ENCODE assay signal across 8 cellular contexts in genomic region chr19:34926685-34927375, GRCh38. TPM values are rescaled to one million over a fixed set of nuclear protein-coding genes. Genes with fewer than 3 reads are reported as not detected.
DNase-seq lines count a peak whose midpoint lies in the region; ATAC-seq and TF ChIP-seq lines count a peak whose summit lies in the region.

Gene ZNF30 (plus strand): TSS chr19:34926903. CDS start chr19:34929948, 3,045 bp downstream.

- DNase-seq in DMS 273 treated with DMSO at 0.1 percent for 48 hours (lab: John Stamatoyannopoulos, UW) (peak; percentile 73), SKM-1 treated with dmso at 0.1 percent for 144 hours (lab: John Stamatoyannopoulos, UW; ENCODE audit: unreplicated experiment) (peak; percentile 62), Right ventricle myocardium inferior (ENCODE audit: missing footprints) (peak; percentile 96), ovary (peak; percentile 84 to 94 (median 89))
- peak; percentile 87 for DNase-seq in activated naive CD8-positive, alpha-beta T cell treated with anti-CD3 and anti-CD28 coated beads for 36 hours

- H3K27me3 ChIP-seq in ovary (no peaks in the 10 kb centered on the region), thymus (ENCODE audit: control insufficient read depth, insufficient read depth) (no peaks in the 10 kb centered on the region)

- H3K4me1 ChIP-seq in ovary (ENCODE audit: insufficient read depth) (peaks cover 3% of the 10 kb centered on the region), thymus (ENCODE audit: control insufficient read depth, insufficient read depth, low read length) (no peaks in the 10 kb centered on the region)

- peaks cover 20% of the 10 kb centered on the region for H3K4me1 Mint-ChIP-seq in activated naive CD8-positive, alpha-beta T cell treated with anti-CD3 and anti-CD28 coated beads for 36 hours

- TF ChIP-seq POLR2A in ovary (IDR thresholded peaks at IDR 0.05), result no peak

- TF ChIP-seq CTCF in ovary (IDR thresholded peaks at IDR 0.05), result no peak

- peak within 1 kb of the TSS; percentile 89 for H3K4me3 Mint-ChIP-seq in activated naive CD8-positive, alpha-beta T cell treated with anti-CD3 and anti-CD28 coated beads for 36 hours

- H3K36me3 ChIP-seq in ovary (no peaks in the 10 kb centered on the region), thymus (ENCODE audit: control insufficient read depth, insufficient read depth) (peaks cover 2% of the 10 kb centered on the region)

- TF ChIP-seq EP300 in Ishikawa (IDR thresholded peaks at IDR 0.05; ENCODE audit: borderline replicate concordance) (no peak), ovary (IDR thresholded peaks at IDR 0.05) (no peak)

- peak within 1 kb of the TSS; percentile 42 for H3K4me3 ChIP-seq in ovary
- H3K4me3 ChIP-seq in thymus (ENCODE audit: low read length), result peak within 1 kb of the TSS; percentile 57

- intact Hi-C loops in Right ventricle myocardium inferior (cut with DNase I), result loop anchor here (5.0 to 10.0 kb wide), 2 partner anchors 90 to 192 kb away; partner anchors contain the start of gene ZNF181
- intact Hi-C loops in ovary (cut with DNase I), result no loop called here

- no peaks in the 10 kb centered on the region for H3K9me3 Mint-ChIP-seq in activated naive CD8-positive, alpha-beta T cell treated with anti-CD3 and anti-CD28 coated beads for 36 hours

- H3K27ac ChIP-seq in ovary (peak within 1 kb of the TSS in 1 of 2 donors; percentile 50), thymus (ENCODE audit: low read depth) (no peak within 1 kb of the TSS)

- no peaks in the 10 kb centered on the region for H3K27me3 Mint-ChIP-seq in activated naive CD8-positive, alpha-beta T cell treated with anti-CD3 and anti-CD28 coated beads for 36 hours

- peak within 1 kb of the TSS; percentile 72 for H3K27ac Mint-ChIP-seq in activated naive CD8-positive, alpha-beta T cell treated with anti-CD3 and anti-CD28 coated beads for 36 hours

- 0% methylated on average over 53 of the region's 53 CpGs for WGBS in ovary, 3 donors
- under 1% methylated on average over 53 of the region's 53 CpGs for WGBS in thymus

- H3K36me3 Mint-ChIP-seq in activated naive CD8-positive, alpha-beta T cell treated with anti-CD3 and anti-CD28 coated beads for 36 hours, result peaks cover 21% of the 10 kb centered on the region

- no peaks in the 10 kb centered on the region for H3K9me3 ChIP-seq in ovary
- H3K9me3 ChIP-seq in thymus (ENCODE audit: control insufficient read depth), result no peaks in the 10 kb centered on the region

- ATAC-seq in GM21526 (IDR thresholded peaks at IDR 0.05; ENCODE audit: low FRiP score, unreplicated experiment) (peak; percentile 90), Right ventricle myocardium inferior (peak; percentile 100)

- TF ChIP-seq RAD21 in Ishikawa (IDR thresholded peaks at IDR 0.05; ENCODE audit: low read depth), result no peak

TF ChIP-seq in Ishikawa, 13 proteins besides CTCF, POLR2A, EP300 and RAD21:
- TF ChIP-seq USF1 (IDR thresholded peaks at IDR 0.05) (0 out of 2 replicates have a peak, but pooled peaks have one; percentile 3), ZBTB7A (IDR thresholded peaks at IDR 0.05; ENCODE audit: low read depth) (peak; percentile 39; the same call in 1 of the 2 replicates), EGR1 (IDR thresholded peaks at IDR 0.05) (0 out of 2 replicates have a peak, but pooled peaks have one; percentile 15), TAF1 (IDR thresholded peaks at IDR 0.05; ENCODE audit: low read depth) (peak; percentile 71), FOXM1 (IDR thresholded peaks at IDR 0.05; ENCODE audit: borderline replicate concordance, low read depth) (no peak), CREB1 (IDR thresholded peaks at IDR 0.05; ENCODE audit: low read depth) (no peak), TEAD4 (IDR thresholded peaks at IDR 0.05) (no peak; the same call in 1 of the 2 replicates), NFIC (IDR thresholded peaks at IDR 0.05) (no peak), YY1 (IDR thresholded peaks at IDR 0.05; ENCODE audit: low read depth) (peak; percentile 65), MAX (IDR thresholded peaks at IDR 0.05) (peak; percentile 83), REST (IDR thresholded peaks at IDR 0.05; ENCODE audit: low read depth) (no peak), CEBPB (IDR thresholded peaks at IDR 0.05) (no peak), TCF12 (IDR thresholded peaks at IDR 0.05; ENCODE audit: low read depth) (peak; percentile 46; the same call in 1 of the 2 replicates)

RNA-seq across cellular contexts. Expression of gene ZNF30, which starts in this region (rescaled TPM):
- total RNA-seq in activated naive CD8-positive, alpha-beta T cell treated with anti-CD3 and anti-CD28 coated beads for 36 hours, result 1 to 10 TPM; 4.4 to 5.6 TPM
- 2.6 TPM for total RNA-seq in Right ventricle myocardium inferior
- total RNA-seq in ovary, result 1 to 10 TPM; 1.9 to 5.5 (median 2.9) TPM
- polyA plus RNA-seq in ovary, result 1 to 10 TPM; 1.5 to 3.7 TPM
- 3.9 TPM for polyA plus RNA-seq in thymus
